12 cellular contexts compared by ENCODE assay signal in the genomic region with DNA sequence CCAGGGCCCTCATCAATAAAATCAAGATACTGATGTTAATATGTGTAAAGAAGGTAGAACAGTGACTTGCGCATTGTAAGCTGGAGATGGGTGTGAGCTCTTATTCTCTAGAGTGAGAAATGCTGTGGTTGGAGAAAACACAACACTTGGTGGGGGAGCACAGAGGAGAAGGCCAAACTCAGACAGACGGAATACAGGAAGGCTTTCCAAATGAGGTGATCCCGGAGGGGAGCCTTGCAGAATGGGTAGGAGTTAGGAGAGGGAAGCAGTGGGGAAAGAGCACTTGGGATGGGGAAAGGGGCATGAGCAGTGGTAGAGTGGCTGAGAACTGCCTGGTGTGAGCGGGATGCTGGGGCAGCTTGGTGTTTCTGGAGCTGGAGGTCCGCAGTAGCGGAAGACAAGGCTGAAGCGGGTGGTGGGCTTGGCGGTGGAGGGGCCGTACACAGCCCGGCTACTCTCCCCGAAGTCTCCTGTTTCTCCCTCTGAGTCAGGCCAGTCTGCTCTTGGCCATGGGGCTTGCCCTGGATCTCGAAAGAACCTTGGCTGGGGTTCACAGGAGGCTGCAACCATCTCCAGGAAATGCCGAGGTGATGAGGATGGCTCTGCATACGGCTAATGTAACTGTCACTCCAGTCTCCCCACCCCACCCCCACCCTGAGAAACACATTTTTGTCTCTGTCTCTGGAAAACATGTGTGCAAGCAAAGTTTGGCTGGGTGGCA. TPM values are rescaled to one million over a fixed set of nuclear protein-coding genes. Genes with fewer than 3 reads are reported as not detected.
A peak's percentile ranks its signal among the peaks of the same experiment; 100 is the strongest.
DNase-seq lines count a peak whose midpoint lies in the region; ATAC-seq lines count a peak whose summit lies in the region.
"Had no signal": no experiment of that assay in that cellular context is flagged by ENCODE, and none has a peak within 500 bp of the region (broad histone marks: within the 10 kb centered on the region; RNA-seq: fewer than 3 reads in every experiment).

No MANE protein-coding gene starts in this region.

- peaks cover 63% of the 10 kb centered on the region for H3K27me3 Mint-ChIP-seq in activated T-cell treated with anti-CD3 and anti-CD28 coated beads, Interleukin-2, amount 50 U/mL, for 72 hours (ENCODE audit: low read depth)

- ATAC-seq in left cardiac atrium (peak in 1 of 2 donors; percentile 92), HG03175 (IDR thresholded peaks at IDR 0.05; ENCODE audit: unreplicated experiment) (no peak), HG02571 (IDR thresholded peaks at IDR 0.05; ENCODE audit: unreplicated experiment) (no peak)
- ATAC-seq in activated T-cell treated with anti-CD3 and anti-CD28 coated beads, Interleukin-2, amount 50 U/mL, for 72 hours (replicated peaks in 1 of 2) = no peak
- ATAC-seq: activated CD4-positive, alpha-beta T cell treated with anti-CD3 and anti-CD28 coated beads for 36 hours had no signal

- intact Hi-C loops in left cardiac atrium (cut with DNase I) = no loop called here

- peaks cover 0 to 2% of the 10 kb centered on the region in 2 donors for H3K36me3 Mint-ChIP-seq in activated T-cell treated with anti-CD3 and anti-CD28 coated beads, Interleukin-2, amount 50 U/mL, for 72 hours (ENCODE audit: insufficient read depth in 2 of 2)

- peaks cover 4% of the 10 kb centered on the region in 2 donors for H3K9me3 Mint-ChIP-seq in activated T-cell treated with anti-CD3 and anti-CD28 coated beads, Interleukin-2, amount 50 U/mL, for 72 hours

- H3K27ac Mint-ChIP-seq in activated T-cell treated with anti-CD3 and anti-CD28 coated beads, Interleukin-2, amount 50 U/mL, for 72 hours = no peak overlapping the region
- H3K27ac Mint-ChIP-seq: activated CD4-positive, alpha-beta T cell treated with anti-CD3 and anti-CD28 coated beads for 36 hours had no signal

- no peak overlapping the region for H3K4me3 Mint-ChIP-seq in activated T-cell treated with anti-CD3 and anti-CD28 coated beads, Interleukin-2, amount 50 U/mL, for 72 hours
- H3K4me3 Mint-ChIP-seq: activated CD4-positive, alpha-beta T cell treated with anti-CD3 and anti-CD28 coated beads for 36 hours had no signal

- peak; percentile 94 for DNase-seq in ELR (ENCODE audit: low read depth)
- DNase-seq in T1000 (lab: John Stamatoyannopoulos, UW) = peak; percentile 3
- peak; percentile 31 for DNase-seq in left cardiac atrium
- DNase-seq in renal cortical epithelial cell (ENCODE audit: low read depth) = peak; percentile 31
- DNase-seq in foreskin melanocyte = no peak
- no peak for DNase-seq in activated T-cell treated with anti-CD3 and anti-CD28 coated beads, Interleukin-2, amount 50 U/mL, for 72 hours
- DNase-seq: activated CD4-positive, alpha-beta T cell treated with anti-CD3 and anti-CD28 coated beads for 36 hours; hypothalamus; NK-92 treated with Interleukin-12 subunit alpha and Interleukin-12 subunit beta, amount 100 ng/mL, for 24 hours; retina had no signal

- H3K4me1 Mint-ChIP-seq in activated T-cell treated with anti-CD3 and anti-CD28 coated beads, Interleukin-2, amount 50 U/mL, for 72 hours (ENCODE audit: low read depth) = peaks cover 13% of the 10 kb centered on the region

RNA-seq across cellular contexts. Expression of a gene that starts 11.3 kb away (rescaled TPM):
- not detected for total RNA-seq in left cardiac atrium
- total RNA-seq in renal cortical epithelial cell = not detected in 2 replicates
- 1 to 10 TPM; 1.1 to 1.3 TPM for total RNA-seq in activated T-cell treated with anti-CD3 and anti-CD28 coated beads, Interleukin-2, amount 50 U/mL, for 72 hours

Comparison
In these comparisons a context has a peak if more than half of its experiments do, and no peak if none do; other contexts are left out.
1. DNase-seq: peak in ELR (single experiment), T1000 (single experiment), left cardiac atrium (single experiment) and renal cortical epithelial cell (single experiment); none in foreskin melanocyte (single experiment) and activated T-cell treated with anti-CD3 and anti-CD28 coated beads, Interleukin-2, amount 50 U/mL, for 72 hours (0 of 2).